ENCODE assay signal across 9 cellular contexts in genomic region chr17:56699186-56699895, GRCh38.
DNase-seq lines count a peak whose midpoint lies in the region; ATAC-seq and TF ChIP-seq lines count a peak whose summit lies in the region.
"Had no signal": no experiment of that assay in that cellular context is flagged by ENCODE, and none has a peak within 500 bp of the region (broad histone marks: within the 10 kb centered on the region; RNA-seq: fewer than 3 reads in every experiment).

No MANE protein-coding gene starts in this region.

- no peaks in the 10 kb centered on the region for H3K27me3 Mint-ChIP-seq in osteocyte (ENCODE audit: unreplicated experiment)

- intact Hi-C loops in PC-3 (cut with micrococcal nuclease) = loop anchor here (1.0 to 2.0 kb wide), 7 partner anchors 17 to 104 kb away; no protein-coding TSS in a partner anchor

- no peaks in the 10 kb centered on the region for H4K20me1 ChIP-seq in PC-3 (ENCODE audit: low read length)

- POLR2A ChIA-PET in PC-3 (lab: Charles Lee; ENCODE audit: unreplicated experiment) = interaction anchor here (0.6 to 1.4 kb wide), 11 partner anchors 16 to 964 kb away, joined by 3 to 11 read pairs (median 3); partner anchors contain the start of gene NOG

- no peaks in the 10 kb centered on the region for H3K27me3 ChIP-seq in PC-3 (ENCODE audit: low read length)

- no peaks in the 10 kb centered on the region for H3K9me2 ChIP-seq in PC-3 (replicated peaks; ENCODE audit: low read length)

- peak overlapping the region; percentile 73 for H3K4me2 ChIP-seq in PC-3 (ENCODE audit: low read length)

- TF ChIP-seq CTCF in PC-3 (conservative IDR thresholded peaks at IDR 0.05; ENCODE audit: low read depth, low read length) (no peak), fibroblast of mammary gland (conservative IDR thresholded peaks at IDR 0.05; ENCODE audit: control insufficient read depth, insufficient read depth, low read depth, low read length) (no peak), osteocyte (IDR thresholded peaks at IDR 0.05) (no peak)

- CTCF ChIA-PET in PC-3 (lab: Charles Lee) = interaction anchor here (0.5 to 2.0 kb wide), 11 partner anchors 11 to 200 kb away, joined by 3 to 26 read pairs (median 6); partner anchors contain the start of gene NOG

- H3K4me3 Mint-ChIP-seq in osteocyte (ENCODE audit: unreplicated experiment) = no peak overlapping the region
- H3K4me3 Mint-ChIP-seq: activated CD4-positive, alpha-beta T cell treated with anti-CD3 and anti-CD28 coated beads, Interleukin-2, amount 10 ng/mL, durations not matched to agents 7 days and 5 days had no signal

- H3K9me3 ChIP-seq in PC-3 (ENCODE audit: low read length) = no peaks in the 10 kb centered on the region

- BruUV-seq in PC-3 (replicated peaks; lab: Mats Ljungman, UMichigan) = no TSS peak

- H3K36me3 Mint-ChIP-seq in osteocyte (ENCODE audit: unreplicated experiment) = no peaks in the 10 kb centered on the region

- H2AFZ ChIP-seq in PC-3 (ENCODE audit: low read length) = no peak overlapping the region; the same call in 1 of the 2 replicates

- H3F3A ChIP-seq in PC-3 (ENCODE audit: low read length, unreplicated experiment) = peaks cover 10% of the 10 kb centered on the region

- no peaks in the 10 kb centered on the region for H3K9me3 Mint-ChIP-seq in osteocyte (ENCODE audit: unreplicated experiment)
- H3K9me3 Mint-ChIP-seq: activated CD4-positive, alpha-beta T cell treated with anti-CD3 and anti-CD28 coated beads, Interleukin-2, amount 10 ng/mL, durations not matched to agents 7 days and 5 days had no signal

- ATAC-seq in PC-3 (peak; percentile 95), HG02981 (IDR thresholded peaks at IDR 0.05; ENCODE audit: unreplicated experiment) (no peak), GM18861 (IDR thresholded peaks at IDR 0.05; ENCODE audit: unreplicated experiment) (no peak)

- H3K4me3 ChIP-seq in PC-3 (ENCODE audit: low read length) (peak overlapping the region; percentile 46; the same call in 1 of the 2 replicates), fibroblast of mammary gland (ENCODE audit: control insufficient read depth, low read depth, low read length) (no peak overlapping the region)

- DNase-seq in EH (ENCODE audit: low read depth) (peak; percentile 100), PC-3 (peak; percentile 100), fibroblast of mammary gland (ENCODE audit: low read depth) (peak; percentile 95), osteocyte (ENCODE audit: extremely low spot score, unreplicated experiment) (peak; percentile 89), erythroblast (lab: John Stamatoyannopoulos, UW) (no peak), cortex of kidney (lab: John Stamatoyannopoulos, UW) (no peak)
- DNase-seq: activated CD4-positive, alpha-beta T cell treated with anti-CD3 and anti-CD28 coated beads, Interleukin-2, amount 10 ng/mL, durations not matched to agents 7 days and 5 days had no signal

- no peaks in the 10 kb centered on the region for H3K79me2 ChIP-seq in PC-3 (ENCODE audit: low read length)

- H3K36me3 ChIP-seq in PC-3 (ENCODE audit: low read depth, low read length) = no peaks in the 10 kb centered on the region

- peak overlapping the region; percentile 36 for H3K9ac ChIP-seq in PC-3 (ENCODE audit: low read length)

- no peak for TF ChIP-seq POLR2A in erythroblast (IDR thresholded peaks at IDR 0.05; ENCODE audit: low read length)

- peaks cover 13% of the 10 kb centered on the region for H3K4me1 Mint-ChIP-seq in osteocyte (ENCODE audit: unreplicated experiment)
- H3K4me1 Mint-ChIP-seq: activated CD4-positive, alpha-beta T cell treated with anti-CD3 and anti-CD28 coated beads, Interleukin-2, amount 10 ng/mL, durations not matched to agents 7 days and 5 days had no signal

- H3K4me1 ChIP-seq in PC-3 (ENCODE audit: insufficient read depth, low read length) = peaks cover 23% of the 10 kb centered on the region

- peak overlapping the region; percentile 90 for H3K27ac ChIP-seq in PC-3 (ENCODE audit: low read length)

- peak overlapping the region; percentile 64 for H3K27ac Mint-ChIP-seq in osteocyte (ENCODE audit: unreplicated experiment)
- H3K27ac Mint-ChIP-seq: activated CD4-positive, alpha-beta T cell treated with anti-CD3 and anti-CD28 coated beads, Interleukin-2, amount 10 ng/mL, durations not matched to agents 7 days and 5 days had no signal

Comparison
In these comparisons a context has a peak if more than half of its experiments do, and no peak if none do; other contexts are left out.
1. DNase-seq: peak in EH (single experiment), PC-3 (single experiment), fibroblast of mammary gland (single experiment) and osteocyte (single experiment); none in erythroblast (0 of 2) and cortex of kidney (single experiment).